8 cellular contexts compared by ENCODE assay signal in genomic region chr15:93028111-93028631, GRCh38.
DNase-seq lines count a peak whose midpoint lies in the region; ATAC-seq and TF ChIP-seq lines count a peak whose summit lies in the region.

No MANE protein-coding gene starts in this region.

- peak overlapping the region; percentile 72 for H3K27ac ChIP-seq in cingulate gyrus (ENCODE audit: low read depth, low read length)
- peak overlapping the region; percentile 30 for H3K27ac ChIP-seq in mesodermal cell (ENCODE audit: low read depth, low read length, severe bottlenecking)
- H3K27ac ChIP-seq in tibial artery, result peak overlapping the region; percentile 88 to 93

- DNase-seq in activated CD8-positive, alpha-beta memory T cell treated with anti-CD3 and anti-CD28 coated beads, Interleukin-2, amount 50 U/mL, for 48 hours, result peak; percentile 49
- DNase-seq in activated CD8-positive, alpha-beta memory T cell treated with anti-CD3 and anti-CD28 coated beads, Interleukin-2, amount 50 U/mL, for 4 hours, result no peak
- DNase-seq in tibial artery (peak in 1 of 2 donors; percentile 76), NCI-H2029 treated with DMSO at 0.1 percent for 48 hours (lab: John Stamatoyannopoulos, UW) (no peak)

- peaks cover 10% of the 10 kb centered on the region for H3K4me1 ChIP-seq in mesodermal cell (ENCODE audit: control insufficient read depth, insufficient read depth, low read length, poor library complexity, severe bottlenecking)
- peaks cover 5 to 57% (median 49%) of the 10 kb centered on the region in 4 donors for H3K4me1 ChIP-seq in tibial artery

- H3K4me3 ChIP-seq in mesodermal cell (ENCODE audit: extremely low read depth, insufficient read depth, low read length, poor library complexity, severe bottlenecking), result no peak overlapping the region
- H3K4me3 ChIP-seq in tibial artery, result peak overlapping the region; percentile 15 to 21

- H3K27me3 ChIP-seq in tibial artery, result no peaks in the 10 kb centered on the region

- no peak for ATAC-seq in HG03378 (IDR thresholded peaks at IDR 0.05; ENCODE audit: unreplicated experiment)
- ATAC-seq in HG03432 (IDR thresholded peaks at IDR 0.05; ENCODE audit: unreplicated experiment), result no peak

- TF ChIP-seq CTCF in tibial artery (IDR thresholded peaks at IDR 0.05), result no peak

- peaks cover 47% of the 10 kb centered on the region for H3K36me3 ChIP-seq in mesodermal cell (ENCODE audit: control insufficient read depth, insufficient read depth, low read length)
- peaks cover 29 to 32% (median 31%) of the 10 kb centered on the region in 3 donors for H3K36me3 ChIP-seq in tibial artery

- WGBS in mesodermal cell (ENCODE audit: insufficient coverage in 2 of 2), 2 experiments, result 93% methylated on average over 11 to 12 of the region's 13 CpGs

- intact Hi-C loops in tibial artery (cut with DNase I; ENCODE audit: low total_unique reads), result loop anchor here (10.0 kb wide), 2 partner anchors 47 to 233 kb away; no protein-coding TSS in a partner anchor

- H3K9me3 ChIP-seq in mesodermal cell (ENCODE audit: control insufficient read depth, low read length) (no peaks in the 10 kb centered on the region), tibial artery (no peaks in the 10 kb centered on the region)

Comparison
In these comparisons a context has a peak if more than half of its experiments do, and no peak if none do; other contexts are left out.
1. H3K27ac ChIP-seq: peak in every context shown above with its lines; median percentile 90 in tibial artery; 72 in cingulate gyrus; 30 in mesodermal cell.